In genomic region chr5:177454397-177455035, GRCh38 we compare ENCODE assay signal across 1 cellular context.
A peak's percentile ranks its signal among the peaks of the same experiment; 100 is the strongest.
TF ChIP-seq lines count a peak whose summit lies in the region.

No MANE protein-coding gene starts in this region.

TF ChIP-seq in K562, 482 proteins besides CTCF, POLR2A, EP300 and RAD21 (continued from another document and continues in another):
- TF ChIP-seq HNRNPLL (IDR thresholded peaks at IDR 0.05; ENCODE audit: low read depth, low read length, poor library complexity, severe bottlenecking) (no peak), ZNF140 (CRISPR knock-in tag; IDR thresholded peaks at IDR 0.05) (no peak), E4F1 (CRISPR knock-in tag; IDR thresholded peaks at IDR 0.05; ENCODE audit: borderline replicate concordance) (no peak), ILF3 (IDR thresholded peaks at IDR 0.05; ENCODE audit: borderline replicate concordance) (no peak), XRCC5 (IDR thresholded peaks at IDR 0.05; ENCODE audit: low read depth, low read length) (peak; percentile 93), SRSF9 (IDR thresholded peaks at IDR 0.05; ENCODE audit: borderline replicate concordance, low read depth, low read length) (no peak), NFATC3 (IDR thresholded peaks at IDR 0.05) (no peak), ZNF830 (CRISPR knock-in tag; IDR thresholded peaks at IDR 0.05) (no peak), NCOR1 (IDR thresholded peaks at IDR 0.05) (peak; percentile 71), HDAC8 (tag; IDR thresholded peaks at IDR 0.05) (no peak), ELF2 (CRISPR knock-in tag; IDR thresholded peaks at IDR 0.05) (no peak), MTA1 (IDR thresholded peaks at IDR 0.05; ENCODE audit: borderline replicate concordance) (no peak), GATAD2B (IDR thresholded peaks at IDR 0.05; ENCODE audit: borderline replicate concordance) (peak; percentile 92), NEUROD1 (IDR thresholded peaks at IDR 0.05; ENCODE audit: borderline replicate concordance, low read depth, low read length, partially characterized antibody) (peak; percentile 23), GTF2B (IDR thresholded peaks at IDR 0.05; ENCODE audit: extremely low read depth, insufficient read length) (no peak), CAMTA2 (CRISPR knock-in tag; conservative IDR thresholded peaks at IDR 0.05) (no peak), SMARCA4 (IDR thresholded peaks at IDR 0.05) (no peak), MYBL2 (IDR thresholded peaks at IDR 0.05; ENCODE audit: low read depth) (no peak), MYBL2 (CRISPR knock-in tag; IDR thresholded peaks at IDR 0.05; ENCODE audit: borderline replicate concordance) (no peak), JUN (IDR thresholded peaks at IDR 0.05; ENCODE audit: borderline replicate concordance, low read depth, low read length) (peak; percentile 96), JUN (CRISPR knock-in tag; IDR thresholded peaks at IDR 0.05; ENCODE audit: borderline replicate concordance) (peak; percentile 93; the same call in 1 of the 2 replicates), FIP1L1 (IDR thresholded peaks at IDR 0.05; ENCODE audit: low read depth, low read length, poor library complexity, severe bottlenecking) (peak; percentile 74), CXXC5 (CRISPR knock-in tag; IDR thresholded peaks at IDR 0.05) (peak; percentile 38; the same call in 1 of the 2 replicates), DPF2 (IDR thresholded peaks at IDR 0.05) (no peak), FOSL1 (tag; conservative IDR thresholded peaks at IDR 0.05) (peak; percentile 78), ETS2 (tag; IDR thresholded peaks at IDR 0.05; ENCODE audit: borderline replicate concordance, poor library complexity, severe bottlenecking) (no peak), DIDO1 (tag; IDR thresholded peaks at IDR 0.05; ENCODE audit: low read depth) (no peak), MEIS2 (IDR thresholded peaks at IDR 0.05; ENCODE audit: partially characterized antibody) (no peak), PHB2 (IDR thresholded peaks at IDR 0.05; ENCODE audit: low read depth) (no peak), ARID2 (IDR thresholded peaks at IDR 0.05) (peak; percentile 86), TAF1 (IDR thresholded peaks at IDR 0.05; ENCODE audit: control insufficient read depth, extremely low read depth, insufficient read depth, low read length, severe bottlenecking) (peak; percentile 16), YY1 (IDR thresholded peaks at IDR 0.05; ENCODE audit: borderline replicate concordance in 1 of 3, control insufficient read depth in 1 of 3, extremely low read depth in 1 of 3, insufficient read depth in 3 of 3, insufficient read length in 1 of 3, insufficient replicate concordance in 2 of 3, low read depth in 1 of 3, low read length in 2 of 3) (peak in 2 of 3 experiments; percentile 34 to 71), ASH1L (IDR thresholded peaks at IDR 0.05; ENCODE audit: borderline replicate concordance, low read depth, partially characterized antibody) (no peak), ZNF778 (CRISPR knock-in tag; IDR thresholded peaks at IDR 0.05) (no peak), ZNF311 (CRISPR knock-in tag; IDR thresholded peaks at IDR 0.05) (peak; percentile 35; the same call in 1 of the 2 replicates), TBP (optimal IDR thresholded peaks at IDR 0.05; ENCODE audit: low read depth, low read length) (peak; percentile 23), HMGN3 (IDR thresholded peaks at IDR 0.05; ENCODE audit: borderline replicate concordance, extremely low read depth, insufficient read length, low read depth, low read length) (peak; percentile 51), MAX (CRISPR knock-in tag; IDR thresholded peaks at IDR 0.05) (no peak), ZEB2 (IDR thresholded peaks at IDR 0.05) (peak; percentile 41; the same call in 1 of the 2 replicates), ZNF217 (CRISPR knock-in tag; IDR thresholded peaks at IDR 0.05) (no peak), ZNF277 (CRISPR knock-in tag; IDR thresholded peaks at IDR 0.05; ENCODE audit: borderline replicate concordance) (no peak), TGIF2 (CRISPR knock-in tag; IDR thresholded peaks at IDR 0.05) (peak; percentile 67; the same call in 1 of the 2 replicates), WHSC1 (IDR thresholded peaks at IDR 0.05; ENCODE audit: low read length) (no peak), ZNF263 (CRISPR knock-in tag; IDR thresholded peaks at IDR 0.05; ENCODE audit: borderline replicate concordance) (peak; percentile 54; the same call in 1 of the 2 replicates), HCFC1 (IDR thresholded peaks at IDR 0.05; ENCODE audit: low read depth, low read length) (0 out of 2 replicates have a peak, but pooled peaks have one; percentile 27), SIN3B (IDR thresholded peaks at IDR 0.05; ENCODE audit: low read depth) (peak; percentile 56; the same call in 1 of the 2 replicates), ZC3H8 (IDR thresholded peaks at IDR 0.05) (no peak), CSDE1 (IDR thresholded peaks at IDR 0.05) (peak in 1 of 2 experiments; percentile 79; a peak in 1 of 4 replicates), RBM14 (IDR thresholded peaks at IDR 0.05; ENCODE audit: borderline replicate concordance, insufficient read depth, low read depth, low read length) (no peak), ZFP1 (CRISPR knock-in tag; IDR thresholded peaks at IDR 0.05) (no peak), SMARCB1 (IDR thresholded peaks at IDR 0.05; ENCODE audit: insufficient read length, low read depth) (no peak), SLC30A9 (CRISPR knock-in tag; IDR thresholded peaks at IDR 0.05) (no peak), FUS (optimal IDR thresholded peaks at IDR 0.05; ENCODE audit: low read depth, low read length) (no peak), ZNF282 (CRISPR knock-in tag; IDR thresholded peaks at IDR 0.05) (no peak), MAZ (CRISPR knock-in tag; conservative IDR thresholded peaks at IDR 0.05 in 1 of 2, IDR thresholded peaks at IDR 0.05 in 1 of 2) (peak; percentile 85 to 87), TARDBP (IDR thresholded peaks at IDR 0.05) (peak; percentile 91), JUNB (CRISPR knock-in tag; conservative IDR thresholded peaks at IDR 0.05) (peak; percentile 98), POLR3A (IDR thresholded peaks at IDR 0.05; ENCODE audit: borderline replicate concordance, extremely low read depth, insufficient read depth, insufficient read length) (no peak), ZKSCAN3 (CRISPR knock-in tag; IDR thresholded peaks at IDR 0.05) (no peak)
- TF ChIP-seq, protein P1, sequence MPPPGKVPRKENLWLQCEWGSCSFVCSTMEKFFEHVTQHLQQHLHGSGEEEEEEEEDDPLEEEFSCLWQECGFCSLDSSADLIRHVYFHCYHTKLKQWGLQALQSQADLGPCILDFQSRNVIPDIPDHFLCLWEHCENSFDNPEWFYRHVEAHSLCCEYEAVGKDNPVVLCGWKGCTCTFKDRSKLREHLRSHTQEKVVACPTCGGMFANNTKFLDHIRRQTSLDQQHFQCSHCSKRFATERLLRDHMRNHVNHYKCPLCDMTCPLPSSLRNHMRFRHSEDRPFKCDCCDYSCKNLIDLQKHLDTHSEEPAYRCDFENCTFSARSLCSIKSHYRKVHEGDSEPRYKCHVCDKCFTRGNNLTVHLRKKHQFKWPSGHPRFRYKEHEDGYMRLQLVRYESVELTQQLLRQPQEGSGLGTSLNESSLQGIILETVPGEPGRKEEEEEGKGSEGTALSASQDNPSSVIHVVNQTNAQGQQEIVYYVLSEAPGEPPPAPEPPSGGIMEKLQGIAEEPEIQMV (tag; conservative IDR thresholded peaks at IDR 0.05; ENCODE audit: low read depth), result no peak
- TF ChIP-seq, protein P2, sequence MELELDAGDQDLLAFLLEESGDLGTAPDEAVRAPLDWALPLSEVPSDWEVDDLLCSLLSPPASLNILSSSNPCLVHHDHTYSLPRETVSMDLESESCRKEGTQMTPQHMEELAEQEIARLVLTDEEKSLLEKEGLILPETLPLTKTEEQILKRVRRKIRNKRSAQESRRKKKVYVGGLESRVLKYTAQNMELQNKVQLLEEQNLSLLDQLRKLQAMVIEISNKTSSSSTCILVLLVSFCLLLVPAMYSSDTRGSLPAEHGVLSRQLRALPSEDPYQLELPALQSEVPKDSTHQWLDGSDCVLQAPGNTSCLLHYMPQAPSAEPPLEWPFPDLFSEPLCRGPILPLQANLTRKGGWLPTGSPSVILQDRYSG (tag; conservative IDR thresholded peaks at IDR 0.05; ENCODE audit: low read depth), result peak; percentile 50; the same call in 1 of the 2 replicates
- TF ChIP-seq, protein P3, sequence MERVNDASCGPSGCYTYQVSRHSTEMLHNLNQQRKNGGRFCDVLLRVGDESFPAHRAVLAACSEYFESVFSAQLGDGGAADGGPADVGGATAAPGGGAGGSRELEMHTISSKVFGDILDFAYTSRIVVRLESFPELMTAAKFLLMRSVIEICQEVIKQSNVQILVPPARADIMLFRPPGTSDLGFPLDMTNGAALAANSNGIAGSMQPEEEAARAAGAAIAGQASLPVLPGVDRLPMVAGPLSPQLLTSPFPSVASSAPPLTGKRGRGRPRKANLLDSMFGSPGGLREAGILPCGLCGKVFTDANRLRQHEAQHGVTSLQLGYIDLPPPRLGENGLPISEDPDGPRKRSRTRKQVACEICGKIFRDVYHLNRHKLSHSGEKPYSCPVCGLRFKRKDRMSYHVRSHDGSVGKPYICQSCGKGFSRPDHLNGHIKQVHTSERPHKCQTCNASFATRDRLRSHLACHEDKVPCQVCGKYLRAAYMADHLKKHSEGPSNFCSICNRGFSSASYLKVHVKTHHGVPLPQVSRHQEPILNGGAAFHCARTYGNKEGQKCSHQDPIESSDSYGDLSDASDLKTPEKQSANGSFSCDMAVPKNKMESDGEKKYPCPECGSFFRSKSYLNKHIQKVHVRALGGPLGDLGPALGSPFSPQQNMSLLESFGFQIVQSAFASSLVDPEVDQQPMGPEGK (CRISPR knock-in tag; IDR thresholded peaks at IDR 0.05; ENCODE audit: borderline replicate concordance), result no peak
- TF ChIP-seq, protein P4, sequence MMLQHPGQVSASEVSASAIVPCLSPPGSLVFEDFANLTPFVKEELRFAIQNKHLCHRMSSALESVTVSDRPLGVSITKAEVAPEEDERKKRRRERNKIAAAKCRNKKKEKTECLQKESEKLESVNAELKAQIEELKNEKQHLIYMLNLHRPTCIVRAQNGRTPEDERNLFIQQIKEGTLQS (IDR thresholded peaks at IDR 0.05), result peak; percentile 99
- TF ChIP-seq, protein P4 (CRISPR knock-in tag; conservative IDR thresholded peaks at IDR 0.05), result peak; percentile 93
- TF ChIP-seq, protein P5, sequence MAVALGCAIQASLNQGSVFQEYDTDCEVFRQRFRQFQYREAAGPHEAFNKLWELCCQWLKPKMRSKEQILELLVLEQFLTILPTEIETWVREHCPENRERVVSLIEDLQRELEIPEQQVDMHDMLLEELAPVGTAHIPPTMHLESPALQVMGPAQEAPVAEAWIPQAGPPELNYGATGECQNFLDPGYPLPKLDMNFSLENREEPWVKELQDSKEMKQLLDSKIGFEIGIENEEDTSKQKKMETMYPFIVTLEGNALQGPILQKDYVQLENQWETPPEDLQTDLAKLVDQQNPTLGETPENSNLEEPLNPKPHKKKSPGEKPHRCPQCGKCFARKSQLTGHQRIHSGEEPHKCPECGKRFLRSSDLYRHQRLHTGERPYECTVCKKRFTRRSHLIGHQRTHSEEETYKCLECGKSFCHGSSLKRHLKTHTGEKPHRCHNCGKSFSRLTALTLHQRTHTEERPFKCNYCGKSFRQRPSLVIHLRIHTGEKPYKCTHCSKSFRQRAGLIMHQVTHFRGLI (CRISPR knock-in tag; IDR thresholded peaks at IDR 0.05), result no peak
- TF ChIP-seq, protein P6, sequence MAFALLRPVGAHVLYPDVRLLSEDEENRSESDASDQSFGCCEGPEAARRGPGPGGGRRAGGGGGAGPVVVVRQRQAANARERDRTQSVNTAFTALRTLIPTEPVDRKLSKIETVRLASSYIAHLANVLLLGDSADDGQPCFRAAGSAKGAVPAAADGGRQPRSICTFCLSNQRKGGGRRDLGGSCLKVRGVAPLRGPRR (CRISPR knock-in tag; IDR thresholded peaks at IDR 0.05), result no peak
